Comparison of ENCODE assay signal across 1 cellular context in genomic region chr5:134106991-134107701, GRCh38.
TF ChIP-seq lines count a peak whose summit lies in the region.

No MANE protein-coding gene starts in this region.

TF ChIP-seq in H1, 55 proteins besides CTCF, POLR2A, EP300 and RAD21:
- TF ChIP-seq SIX5 (IDR thresholded peaks at IDR 0.05; ENCODE audit: low read depth, low read length) (no peak), BRCA1 (IDR thresholded peaks at IDR 0.05; ENCODE audit: low read depth, low read length) (no peak)
